In genomic region chr10:50416885-50417284, GRCh38 we compare ENCODE assay signal across 12 cellular contexts.
A peak's percentile ranks its signal among the peaks of the same experiment; 100 is the strongest.
DNase-seq lines count a peak whose midpoint lies in the region; ATAC-seq, FAIRE-seq and TF ChIP-seq lines count a peak whose summit lies in the region.
"Had no signal": no experiment of that assay in that cellular context is flagged by ENCODE, and none has a peak within 500 bp of the region (broad histone marks: within the 10 kb centered on the region; RNA-seq: fewer than 3 reads in every experiment).

No MANE protein-coding gene starts in this region.

- no peaks in the 10 kb centered on the region for H3K9me3 ChIP-seq in A549
- no peaks in the 10 kb centered on the region for H3K9me3 ChIP-seq in K562 (replicated peaks; ENCODE audit: control insufficient read depth, insufficient read depth, low read depth, low read length)
- H3K9me3 ChIP-seq in liver (ENCODE audit: control insufficient read depth in 4 of 4, low read length in 3 of 4): no peaks in the 10 kb centered on the region
- H3K9me3 ChIP-seq: Peyer's patch had no signal

- no peak for TF ChIP-seq RAD21 in A549 (conservative IDR thresholded peaks at IDR 0.05 in 1 of 2, IDR thresholded peaks at IDR 0.05 in 1 of 2)
- TF ChIP-seq RAD21 in K562 (CRISPR knock-in tag; conservative IDR thresholded peaks at IDR 0.05 in 1 of 2, IDR thresholded peaks at IDR 0.05 in 1 of 2): no peak
- TF ChIP-seq RAD21 in liver (IDR thresholded peaks at IDR 0.05): no peak

- WGBS in A549 (ENCODE audit: missing lambda C conversion rate): 55% methylated on average over 6 of the region's 6 CpGs
- WGBS in K562 (ENCODE audit: insufficient coverage, low coverage, missing lambda C conversion rate): 0% methylated on average over 6 of the region's 6 CpGs
- WGBS in liver: 32% methylated on average over 6 of the region's 6 CpGs

- H3K9me1 ChIP-seq in K562 (ENCODE audit: control insufficient read depth, insufficient read depth, low read length): no peaks in the 10 kb centered on the region

- FAIRE-seq in A549 (lab: Jason Lieb, UNC): no peak
- FAIRE-seq in GM19239 (lab: Jason Lieb, UNC): peak; percentile 62
- FAIRE-seq in K562 (lab: Jason Lieb, UNC): no peak

- peak overlapping the region; percentile 58 for H3K4me3 ChIP-seq in A549
- peak overlapping the region; percentile 71 for H3K4me3 ChIP-seq in K562
- H3K4me3 ChIP-seq in liver (ENCODE audit: low read depth in 1 of 3, low read length in 3 of 3): peak overlapping the region; percentile 11 to 85 (median 24)

- peaks cover 16% of the 10 kb centered on the region for H3K36me3 ChIP-seq in K562 (ENCODE audit: control insufficient read depth, insufficient read depth, low read length)
- H3K36me3 ChIP-seq in liver (ENCODE audit: control insufficient read depth in 4 of 4, insufficient read depth in 3 of 4, low read depth in 1 of 4, low read length in 3 of 4): no peaks in the 10 kb centered on the region
- H3K36me3 ChIP-seq: Peyer's patch had no signal

- no TSS peak for BruUV-seq in K562 (replicated peaks; lab: Mats Ljungman, UMichigan)

- H2AFZ ChIP-seq in K562 (ENCODE audit: low read depth, low read length): no peak overlapping the region

- CTCF ChIA-PET in A549 (lab: Yijun Ruan, JAX) (interaction anchor here (0.9 to 1.9 kb wide), 7 partner anchors 11 to 205 kb away, joined by 3 to 7 read pairs (median 4); no protein-coding TSS in a partner anchor), K562 (lab: Yijun Ruan, JAX; ENCODE audit: low intra/inter-chr PET ratio) (no interaction called here)

- peaks cover 19% of the 10 kb centered on the region for H4K20me1 ChIP-seq in K562 (replicated peaks; ENCODE audit: control insufficient read depth, insufficient read depth, low read length)

- DNase-seq in A549 (ENCODE audit: low read depth in 1 of 2, low spot score in 1 of 2) (no peak), GM19239 (ENCODE audit: insufficient read length, low spot score) (no peak), K562 (ENCODE audit: extremely low read depth in 1 of 4, low spot score in 3 of 4) (peak in 2 of 4 experiments; percentile 31 to 61), NCI-H1930 (lab: John Stamatoyannopoulos, UW) (no peak), NCI-H1436 (lab: John Stamatoyannopoulos, UW) (no peak)
- DNase-seq in stimulated activated CD4-positive, alpha-beta T cell treated with anti-CD3 and anti-CD28 coated beads, Interleukin-2, amount 100 ng/mL, for 24 hours: no peak
- DNase-seq: effector CD4-positive, alpha-beta T cell; NCI-H1048; Peyer's patch; stimulated activated CD4-positive, alpha-beta T cell treated with anti-CD3 and anti-CD28 coated beads, Interleukin-4, amount 100 ng/mL, for 24 hours had no signal

- in situ Hi-C loops in K562 (cut with MboI): no loop called here

- peak overlapping the region; percentile 97 for H3K4me2 ChIP-seq in A549
- peak overlapping the region; percentile 85 for H3K4me2 ChIP-seq in K562 (ENCODE audit: insufficient read depth, low read length)

- H3K9ac ChIP-seq in K562 (ENCODE audit: insufficient read depth in 1 of 2, low read depth in 2 of 2, low read length in 2 of 2) (peak overlapping the region in 1 of 2 experiments; percentile 70; a peak in 3 of 4 replicates), liver (ENCODE audit: low read depth in 1 of 2, low read length in 2 of 2) (peak overlapping the region; percentile 60 to 79)

- H3K27me3 ChIP-seq in K562 (ENCODE audit: control insufficient read depth in 2 of 2, insufficient read depth in 2 of 2, low read length in 2 of 2): no peaks in the 10 kb centered on the region
- H3K27me3 ChIP-seq in liver (ENCODE audit: control insufficient read depth in 4 of 4, insufficient read depth in 4 of 4, low read length in 3 of 4): no peaks in the 10 kb centered on the region
- H3K27me3 ChIP-seq: Peyer's patch had no signal

- TF ChIP-seq CTCF in A549 (IDR thresholded peaks at IDR 0.05): no peak
- no peak for TF ChIP-seq CTCF in K562 (IDR thresholded peaks at IDR 0.05 in 2 of 3, conservative IDR thresholded peaks at IDR 0.05 in 1 of 3; ENCODE audit: insufficient read depth in 2 of 3, low read depth in 1 of 3, low read length in 3 of 3)
- TF ChIP-seq CTCF in liver (IDR thresholded peaks at IDR 0.05; ENCODE audit: low read depth, low read length, missing input control): no peak

- peaks cover 96% of the 10 kb centered on the region for H3K79me2 ChIP-seq in K562 (ENCODE audit: control insufficient read depth, insufficient read depth, low read length)

- ATAC-seq in A549 (no peak), K562 (peak; percentile 41), GM18909 (IDR thresholded peaks at IDR 0.05; ENCODE audit: poor library complexity, unreplicated experiment) (no peak)

- POLR2A ChIA-PET in A549 (lab: Yijun Ruan, JAX) (interaction anchor here (0.7 to 1.9 kb wide), 2 partner anchors 85 to 208 kb away, joined by 8 to 24 read pairs; partner anchors contain the start of gene SGMS1), K562 (lab: Yijun Ruan, JAX) (interaction anchor here (1.1 to 2.9 kb wide), 4 partner anchors 9 to 208 kb away, joined by 4 to 12 read pairs (median 6); no protein-coding TSS in a partner anchor)

- H3K4me1 ChIP-seq in A549 (peaks cover 46% of the 10 kb centered on the region), K562 (replicated peaks in 1 of 2; ENCODE audit: control insufficient read depth in 2 of 2, insufficient read depth in 2 of 2, low read length in 2 of 2) (peaks cover 10 to 54% of the 10 kb centered on the region in 2 experiments), liver (ENCODE audit: control insufficient read depth in 4 of 4, insufficient read depth in 4 of 4, low read length in 3 of 4) (peaks cover 0 to 46% (median 35%) of the 10 kb centered on the region in 4 donors)

- TF ChIP-seq POLR2A in A549 (IDR thresholded peaks at IDR 0.05; ENCODE audit: low read length): no peak
- no peak for TF ChIP-seq POLR2A in K562 (conservative IDR thresholded peaks at IDR 0.05)

- peak overlapping the region; percentile 86 to 96; a peak in 4 of 6 replicates for H3K27ac ChIP-seq in A549
- peak overlapping the region; percentile 75 for H3K27ac ChIP-seq in K562 (ENCODE audit: extremely low read depth, low read depth, low read length)
- peak overlapping the region; percentile 45 to 60 for H3K27ac ChIP-seq in liver (ENCODE audit: low read depth in 1 of 2, low read length in 2 of 2)

- intact Hi-C loops in K562 (cut with micrococcal nuclease): loop anchor here (5.0 kb wide), 1 partner anchor 85 kb away; no protein-coding TSS in a partner anchor

- TF ChIP-seq EP300 in A549 (IDR thresholded peaks at IDR 0.05) (no peak), K562 (IDR thresholded peaks at IDR 0.05; ENCODE audit: low read length) (no peak)

TF ChIP-seq in A549, 52 proteins besides CTCF, POLR2A, EP300 and RAD21:
- TF ChIP-seq SREBF2 (IDR thresholded peaks at IDR 0.05) (no peak), JUNB (IDR thresholded peaks at IDR 0.05) (no peak)
TF ChIP-seq in A549: peak in this region for 0.

TF ChIP-seq in K562, 482 proteins besides CTCF, POLR2A, EP300 and RAD21 (continues in another document):
- TF ChIP-seq FOXK2 (conservative IDR thresholded peaks at IDR 0.05 in 1 of 2, IDR thresholded peaks at IDR 0.05 in 1 of 2; ENCODE audit: low read depth in 2 of 2): peak in 1 of 2 experiments; percentile 46; a peak in 1 of 4 replicates
- TF ChIP-seq NR1H2 (CRISPR knock-in tag; IDR thresholded peaks at IDR 0.05): no peak
- TF ChIP-seq BHLHE40 (IDR thresholded peaks at IDR 0.05; ENCODE audit: low read length): no peak
- no peak for TF ChIP-seq KLF10 (CRISPR knock-in tag; IDR thresholded peaks at IDR 0.05)
- TF ChIP-seq ZBTB9 (CRISPR knock-in tag; IDR thresholded peaks at IDR 0.05): no peak
- TF ChIP-seq NELFE (IDR thresholded peaks at IDR 0.05; ENCODE audit: insufficient read depth, insufficient read length): no peak
- TF ChIP-seq CHCHD3 (CRISPR knock-in tag; IDR thresholded peaks at IDR 0.05): no peak
- TF ChIP-seq NCOA1 (IDR thresholded peaks at IDR 0.05; ENCODE audit: low read depth): no peak
- no peak for TF ChIP-seq TAF7 (tag; IDR thresholded peaks at IDR 0.05)
- TF ChIP-seq MXI1 (IDR thresholded peaks at IDR 0.05; ENCODE audit: low read depth, low read length): no peak
- peak in 1 of 2 experiments; percentile 25; a peak in 1 of 4 replicates for TF ChIP-seq HDAC1 (IDR thresholded peaks at IDR 0.05)

TF ChIP-seq in liver, 16 proteins besides CTCF, POLR2A, EP300 and RAD21 (continues in another document):
- TF ChIP-seq FOXA1 (IDR thresholded peaks at IDR 0.05) (no peak), SP1 (IDR thresholded peaks at IDR 0.05) (no peak), HNF4A (conservative IDR thresholded peaks at IDR 0.05) (no peak), JUND (IDR thresholded peaks at IDR 0.05) (no peak), RXRA (IDR thresholded peaks at IDR 0.05) (no peak), EGR1 (IDR thresholded peaks at IDR 0.05; ENCODE audit: low read depth in 2 of 2) (no peak), ATF3 (IDR thresholded peaks at IDR 0.05) (no peak)
- TF ChIP-seq, protein P1, sequence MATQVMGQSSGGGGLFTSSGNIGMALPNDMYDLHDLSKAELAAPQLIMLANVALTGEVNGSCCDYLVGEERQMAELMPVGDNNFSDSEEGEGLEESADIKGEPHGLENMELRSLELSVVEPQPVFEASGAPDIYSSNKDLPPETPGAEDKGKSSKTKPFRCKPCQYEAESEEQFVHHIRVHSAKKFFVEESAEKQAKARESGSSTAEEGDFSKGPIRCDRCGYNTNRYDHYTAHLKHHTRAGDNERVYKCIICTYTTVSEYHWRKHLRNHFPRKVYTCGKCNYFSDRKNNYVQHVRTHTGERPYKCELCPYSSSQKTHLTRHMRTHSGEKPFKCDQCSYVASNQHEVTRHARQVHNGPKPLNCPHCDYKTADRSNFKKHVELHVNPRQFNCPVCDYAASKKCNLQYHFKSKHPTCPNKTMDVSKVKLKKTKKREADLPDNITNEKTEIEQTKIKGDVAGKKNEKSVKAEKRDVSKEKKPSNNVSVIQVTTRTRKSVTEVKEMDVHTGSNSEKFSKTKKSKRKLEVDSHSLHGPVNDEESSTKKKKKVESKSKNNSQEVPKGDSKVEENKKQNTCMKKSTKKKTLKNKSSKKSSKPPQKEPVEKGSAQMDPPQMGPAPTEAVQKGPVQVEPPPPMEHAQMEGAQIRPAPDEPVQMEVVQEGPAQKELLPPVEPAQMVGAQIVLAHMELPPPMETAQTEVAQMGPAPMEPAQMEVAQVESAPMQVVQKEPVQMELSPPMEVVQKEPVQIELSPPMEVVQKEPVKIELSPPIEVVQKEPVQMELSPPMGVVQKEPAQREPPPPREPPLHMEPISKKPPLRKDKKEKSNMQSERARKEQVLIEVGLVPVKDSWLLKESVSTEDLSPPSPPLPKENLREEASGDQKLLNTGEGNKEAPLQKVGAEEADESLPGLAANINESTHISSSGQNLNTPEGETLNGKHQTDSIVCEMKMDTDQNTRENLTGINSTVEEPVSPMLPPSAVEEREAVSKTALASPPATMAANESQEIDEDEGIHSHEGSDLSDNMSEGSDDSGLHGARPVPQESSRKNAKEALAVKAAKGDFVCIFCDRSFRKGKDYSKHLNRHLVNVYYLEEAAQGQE (IDR thresholded peaks at IDR 0.05): no peak
